ENCODE assay signal across 13 cellular contexts in the genomic region with DNA sequence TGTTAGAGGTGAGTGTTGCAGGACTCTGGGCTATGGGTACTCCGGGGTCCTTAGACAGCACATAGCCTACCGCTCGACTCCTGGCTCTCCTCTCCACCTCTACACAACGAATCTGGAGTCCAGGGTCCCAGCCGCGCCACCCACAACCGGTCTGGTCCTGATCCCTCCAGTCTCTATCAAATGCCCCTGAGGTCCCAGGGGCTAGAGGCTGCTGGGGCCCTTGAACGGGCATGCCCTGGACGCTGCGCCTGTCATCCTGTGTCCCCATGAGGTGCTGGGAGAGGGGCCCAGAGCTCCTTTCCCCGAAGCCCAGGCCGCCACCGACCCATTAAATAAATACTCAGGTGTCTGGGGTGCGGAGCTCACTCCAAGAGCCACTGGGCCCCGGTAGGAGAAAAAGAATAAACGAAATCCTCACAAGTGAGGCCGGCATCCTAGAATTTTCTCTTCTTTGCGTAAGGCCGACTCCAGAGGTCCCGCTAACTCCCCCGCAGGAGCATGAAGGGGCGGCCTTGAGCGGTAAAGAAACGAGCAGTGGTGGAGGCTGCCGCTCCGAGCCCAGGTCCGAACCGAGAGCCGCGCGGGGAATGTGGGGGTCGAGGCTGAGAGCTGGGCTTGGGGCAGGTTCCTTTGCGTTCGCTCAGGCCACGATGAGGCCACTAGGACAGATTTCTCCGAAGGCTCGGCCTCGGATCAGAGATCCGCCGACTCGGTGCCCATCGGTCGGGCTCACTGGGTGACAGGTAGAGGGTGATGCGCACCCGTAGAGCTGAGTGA.
DNase-seq lines count a peak whose midpoint lies in the region; ATAC-seq, FAIRE-seq and TF ChIP-seq lines count a peak whose summit lies in the region.
"Had no signal": no experiment of that assay in that cellular context is flagged by ENCODE, and none has a peak within 500 bp of the region (broad histone marks: within the 10 kb centered on the region; RNA-seq: fewer than 3 reads in every experiment).

No MANE protein-coding gene starts in this region.

- WGBS in gastroesophageal sphincter (ENCODE audit: low coverage in 1 of 2), 2 donors, result 7 to 17% methylated on average over 9 to 12 of the region's 45 CpGs

- H3K4me3 ChIP-seq in H7 (ENCODE audit: insufficient read depth, low read depth, low read length) (peak overlapping the region; percentile 73), astrocyte (ENCODE audit: insufficient read depth, low read depth, low read length) (no peak overlapping the region), lower lobe of right lung (peak overlapping the region; percentile 58), gastroesophageal sphincter (no peak overlapping the region)

- H3K27me3 Mint-ChIP-seq in astrocyte (ENCODE audit: low read depth, unreplicated experiment), result peaks cover 44% of the 10 kb centered on the region

- no peaks in the 10 kb centered on the region for H3K79me2 ChIP-seq in astrocyte (ENCODE audit: insufficient read depth, low read length)

- no peak for FAIRE-seq in astrocyte (lab: Jason Lieb, UNC)

- no peak for ATAC-seq in lower lobe of right lung
- ATAC-seq in gastroesophageal sphincter, result no peak

- H3K4me3 Mint-ChIP-seq in astrocyte (ENCODE audit: unreplicated experiment), result no peak overlapping the region

- H3K4me1 ChIP-seq in astrocyte (ENCODE audit: insufficient read depth, low read length) (peaks cover 3% of the 10 kb centered on the region), lower lobe of right lung (peaks cover 51% of the 10 kb centered on the region), gastroesophageal sphincter (peaks cover 4 to 51% (median 45%) of the 10 kb centered on the region in 3 donors)

- no peaks in the 10 kb centered on the region for H3K36me3 Mint-ChIP-seq in astrocyte (ENCODE audit: low read depth, unreplicated experiment)

- no peak for TF ChIP-seq POLR2A in gastroesophageal sphincter (IDR thresholded peaks at IDR 0.05)

- TF ChIP-seq CTCF in astrocyte (IDR thresholded peaks at IDR 0.05; ENCODE audit: insufficient read depth, low read depth, low read length), result no peak
- no peak for TF ChIP-seq CTCF in lower lobe of right lung (IDR thresholded peaks at IDR 0.05)
- no peak for TF ChIP-seq CTCF in gastroesophageal sphincter (IDR thresholded peaks at IDR 0.05)

- intact Hi-C loops in lower lobe of right lung (cut with DNase I), result no loop called here

- peaks cover 12% of the 10 kb centered on the region for H3K9me3 Mint-ChIP-seq in astrocyte (ENCODE audit: unreplicated experiment)

- H3K4me1 Mint-ChIP-seq in astrocyte (ENCODE audit: low read depth, unreplicated experiment), result no peaks in the 10 kb centered on the region

- peak overlapping the region; percentile 22 for H3K4me2 ChIP-seq in astrocyte (ENCODE audit: low read length)

- H3K27ac Mint-ChIP-seq in astrocyte (ENCODE audit: unreplicated experiment), result no peak overlapping the region

- H2AFZ ChIP-seq in astrocyte (ENCODE audit: low read depth, low read length), result no peak overlapping the region

- H3K27me3 ChIP-seq in H7 (ENCODE audit: control insufficient read depth, insufficient read depth, low read length) (peaks cover 70% of the 10 kb centered on the region), astrocyte (ENCODE audit: insufficient read depth, low read length) (peaks cover 63% of the 10 kb centered on the region), lower lobe of right lung (ENCODE audit: low read depth) (peaks cover 74% of the 10 kb centered on the region), gastroesophageal sphincter (peaks cover 83% of the 10 kb centered on the region)

- TF ChIP-seq EP300 in gastroesophageal sphincter (IDR thresholded peaks at IDR 0.05), result no peak

- no peaks in the 10 kb centered on the region for H3K36me3 ChIP-seq in H7 (replicated peaks; ENCODE audit: control insufficient read depth, insufficient read depth, low read length)
- no peaks in the 10 kb centered on the region for H3K36me3 ChIP-seq in astrocyte (ENCODE audit: insufficient read depth, low read length)
- no peaks in the 10 kb centered on the region for H3K36me3 ChIP-seq in lower lobe of right lung
- H3K36me3 ChIP-seq in gastroesophageal sphincter, result no peaks in the 10 kb centered on the region
- H3K36me3 ChIP-seq: thoracic aorta had no signal

- peaks cover 18% of the 10 kb centered on the region for H4K20me1 ChIP-seq in astrocyte (ENCODE audit: insufficient read depth, low read length)

- H3K9me3 ChIP-seq in astrocyte (ENCODE audit: insufficient read depth, low read depth, low read length) (peaks cover 2% of the 10 kb centered on the region), lower lobe of right lung (no peaks in the 10 kb centered on the region), gastroesophageal sphincter (peaks cover 0 to 5% (median 0%) of the 10 kb centered on the region in 3 donors)
- H3K9me3 ChIP-seq: thoracic aorta had no signal

- no peak overlapping the region for H3K9ac ChIP-seq in astrocyte (ENCODE audit: low read length)

- DNase-seq in AG08396 (ENCODE audit: low spot score) (peak; percentile 12), H7 (peak; percentile 76), astrocyte (ENCODE audit: low read depth) (no peak), lower lobe of right lung (no peak), NCI-H2107 (lab: John Stamatoyannopoulos, UW) (no peak), NCI-H510A treated with DMSO at 0.1 percent for 48 hours (lab: John Stamatoyannopoulos, UW) (no peak), HuH-7 (ENCODE audit: low spot score) (no peak)
- DNase-seq: activated CD8-positive, alpha-beta memory T cell treated with anti-CD3 and anti-CD28 coated beads, Interleukin-2, amount 50 U/mL, for 4 hours; cerebellar nuclear complex; NCI-H446 treated with DMSO at 0.1 percent for 48 hours; stimulated activated CD4-positive, alpha-beta T cell treated with anti-CD3 and anti-CD28 coated beads, Interleukin-4, amount 100 ng/mL, for 24 hours had no signal

- H3K27ac ChIP-seq in astrocyte (ENCODE audit: low read depth, low read length), result no peak overlapping the region
- no peak overlapping the region for H3K27ac ChIP-seq in lower lobe of right lung
- H3K27ac ChIP-seq in gastroesophageal sphincter, result no peak overlapping the region
- H3K27ac ChIP-seq: thoracic aorta had no signal

Comparison
In these comparisons a context has a peak if more than half of its experiments do, and no peak if none do; other contexts are left out.
1. DNase-seq: peak in AG08396 (single experiment) and H7 (single experiment); none in astrocyte (single experiment), lower lobe of right lung (single experiment), NCI-H2107 (single experiment), NCI-H510A treated with DMSO at 0.1 percent for 48 hours (single experiment) and HuH-7 (single experiment).
2. H3K4me3 ChIP-seq: peak in H7 (single experiment) and lower lobe of right lung (single experiment); none in astrocyte (single experiment) and gastroesophageal sphincter (0 of 2).